Comparison of ENCODE assay signal across 24 cellular contexts in genomic region chr1:11828511-11828910, GRCh38. TPM values are rescaled to one million over a fixed set of nuclear protein-coding genes. Genes with fewer than 3 reads are reported as not detected.
"Had no signal": no experiment of that assay in that cellular context is flagged by ENCODE, and none has a peak within 500 bp of the region (broad histone marks: within the 10 kb centered on the region; RNA-seq: fewer than 3 reads in every experiment).

No MANE protein-coding gene starts in this region.

- FAIRE-seq: colon, islet of Langerhans had no signal

- H3K27me3 Mint-ChIP-seq: memory B cell had no signal

- H3K27ac Mint-ChIP-seq: mesothelial cell of epicardium had no signal

- DNase-seq: dermis blood vessel endothelial cell; esophagus squamous epithelium; foreskin fibroblast; head of caudate nucleus; left lung; lower lobe of right lung; right cardiac atrium; stimulated activated CD4-positive, alpha-beta T cell treated with anti-CD3 and anti-CD28 coated beads, Interleukin-2, amount 100 ng/mL, for 24 hours; stimulated activated CD4-positive, alpha-beta T cell treated with anti-CD3 and anti-CD28 coated beads, Interleukin-4, amount 100 ng/mL, for 4 hours; stimulated activated naive CD8-positive, alpha-beta T cell treated with anti-CD3 and anti-CD28 coated beads, Interleukin-15, Interleukin-2, amounts not matched to agents 100 U/mL and 50 U/mL, for 24 hours; thyroid gland; uterus had no signal

- H3K9me3 Mint-ChIP-seq: memory B cell, mesothelial cell of epicardium had no signal

- H3K4me3 Mint-ChIP-seq: memory B cell, mesothelial cell of epicardium had no signal

- ATAC-seq: left lung; lower lobe of right lung; right cardiac atrium; stimulated activated naive CD8-positive, alpha-beta T cell treated with anti-CD3 and anti-CD28 coated beads, Interleukin-15, Interleukin-2, amounts not matched to agents 100 U/mL and 50 U/mL, for 24 hours had no signal

- H3K4me1 Mint-ChIP-seq: memory B cell, mesothelial cell of epicardium had no signal

- H3K79me2 ChIP-seq: hepatocyte had no signal

- H3K4me1 ChIP-seq: esophagus squamous epithelium, left lung, lower lobe of right lung, suprapubic skin, thyroid gland, upper lobe of left lung, uterus had no signal

- H2AFZ ChIP-seq: hepatocyte had no signal

- H3K36me3 ChIP-seq: uterus had no signal

- H3K4me2 ChIP-seq: hepatocyte had no signal

- H3K4me3 ChIP-seq: esophagus squamous epithelium, hepatocyte, left lung, lower lobe of right lung, suprapubic skin, thyroid gland, upper lobe of left lung, uterus had no signal

- H3K9me3 ChIP-seq: esophagus squamous epithelium, left lung, lower lobe of right lung, neutrophil, suprapubic skin, thyroid gland, upper lobe of left lung, uterus had no signal

- H3K27ac ChIP-seq: esophagus squamous epithelium, hepatocyte, left lung, lower lobe of right lung, neutrophil, suprapubic skin, thyroid gland, upper lobe of left lung, uterus had no signal

- H3K27me3 ChIP-seq: esophagus squamous epithelium, hepatocyte, left lung, neutrophil, suprapubic skin, thyroid gland, upper lobe of left lung, uterus had no signal

RNA-seq across cellular contexts. Expression of gene NPPA, which starts 19.1 kb away (rescaled TPM):
- total RNA-seq: dermis blood vessel endothelial cell, epithelial cell of proximal tubule, esophagus squamous epithelium, hepatocyte, mesothelial cell of epicardium, mucosa of gallbladder, osteocyte, suprapubic skin, thyroid gland, uterus had no signal
- polyA plus RNA-seq: neural cell had no signal

RNA-seq across cellular contexts. Expression of gene NPPB, which starts 30.2 kb away (rescaled TPM):
- total RNA-seq: dermis blood vessel endothelial cell, esophagus squamous epithelium, left lung, lower lobe of right lung, mucosa of gallbladder, osteocyte, suprapubic skin, thyroid gland, upper lobe of left lung, uterus had no signal
- polyA plus RNA-seq: neural cell had no signal
